Comparison of ENCODE assay signal across 9 cellular contexts in the genomic region with DNA sequence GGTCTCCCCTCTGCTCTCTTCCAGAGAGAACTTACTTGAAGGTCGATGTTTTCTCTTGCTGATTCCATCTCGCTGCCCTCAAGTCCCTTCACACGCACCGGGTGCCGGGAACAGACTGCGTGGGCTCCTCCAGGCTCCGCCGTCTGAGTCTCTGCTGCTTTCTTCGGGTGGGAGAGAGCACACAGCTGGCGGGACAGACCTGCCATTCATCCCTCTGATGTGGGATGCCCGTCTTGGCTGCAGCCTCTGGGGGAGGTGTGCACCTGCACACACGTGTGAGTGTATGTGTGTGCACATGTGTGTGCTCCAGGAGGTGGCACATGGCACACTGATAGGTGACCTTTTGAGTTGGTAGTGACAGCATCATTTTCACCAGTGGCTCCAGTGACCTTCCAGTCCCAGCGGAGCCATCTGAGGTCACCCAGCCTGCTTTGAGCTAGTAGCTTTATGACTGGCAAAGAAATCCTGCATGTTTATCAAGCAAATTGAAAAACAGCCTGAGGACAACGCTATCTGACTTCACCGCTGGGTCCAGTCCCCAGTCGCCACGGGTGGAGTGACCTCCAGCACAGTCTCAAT. TPM values are rescaled to one million over a fixed set of nuclear protein-coding genes. Genes with fewer than 3 reads are reported as not detected.
DNase-seq lines count a peak whose midpoint lies in the region; ATAC-seq and TF ChIP-seq lines count a peak whose summit lies in the region.
"Had no signal": no experiment of that assay in that cellular context is flagged by ENCODE, and none has a peak within 500 bp of the region (broad histone marks: within the 10 kb centered on the region; RNA-seq: fewer than 3 reads in every experiment).

A gene with protein sequence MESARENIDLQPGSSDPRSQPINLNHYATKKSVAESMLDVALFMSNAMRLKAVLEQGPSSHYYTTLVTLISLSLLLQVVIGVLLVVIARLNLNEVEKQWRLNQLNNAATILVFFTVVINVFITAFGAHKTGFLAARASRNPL (minus strand): TSS at position 153 of the 579 bp plus-strand sequence. CDS start 85 bp downstream, at position 68.

- H3K4me1 ChIP-seq in CD8-positive, alpha-beta memory T cell (ENCODE audit: insufficient read depth, low read length) = peaks cover 39% of the 10 kb centered on the region

- H3K9me3 Mint-ChIP-seq in CD8-positive, alpha-beta memory T cell = no peaks in the 10 kb centered on the region
- no peaks in the 10 kb centered on the region for H3K9me3 Mint-ChIP-seq in T-helper 1 cell treated with Interleukin-12 subunit alpha and Interleukin-12 subunit beta and Interleukin-4 antibody, amounts not matched to agents 30 μg/mL and 1 μg/mL, for 36 hours

- no peak for TF ChIP-seq CTCF in fibroblast of villous mesenchyme (IDR thresholded peaks at IDR 0.05; ENCODE audit: insufficient read depth, low read depth, low read length)

- peaks cover 41 to 64% (median 51%) of the 10 kb centered on the region in 3 donors for H3K4me1 Mint-ChIP-seq in CD8-positive, alpha-beta memory T cell
- H3K4me1 Mint-ChIP-seq in T-helper 1 cell treated with Interleukin-12 subunit alpha and Interleukin-12 subunit beta and Interleukin-4 antibody, amounts not matched to agents 30 μg/mL and 1 μg/mL, for 36 hours (ENCODE audit: low read depth) = peaks cover 55% of the 10 kb centered on the region

- peak within 1 kb of the TSS; percentile 29 to 93 (median 84) for H3K27ac Mint-ChIP-seq in CD8-positive, alpha-beta memory T cell
- peak within 1 kb of the TSS; percentile 75 for H3K27ac Mint-ChIP-seq in T-helper 1 cell treated with Interleukin-12 subunit alpha and Interleukin-12 subunit beta and Interleukin-4 antibody, amounts not matched to agents 30 μg/mL and 1 μg/mL, for 36 hours

- H3K27me3 Mint-ChIP-seq in CD8-positive, alpha-beta memory T cell = no peaks in the 10 kb centered on the region
- H3K27me3 Mint-ChIP-seq in T-helper 1 cell treated with Interleukin-12 subunit alpha and Interleukin-12 subunit beta and Interleukin-4 antibody, amounts not matched to agents 30 μg/mL and 1 μg/mL, for 36 hours (ENCODE audit: low read depth) = no peaks in the 10 kb centered on the region

- H3K27ac ChIP-seq in CD8-positive, alpha-beta memory T cell (ENCODE audit: low read depth, low read length) = no peak within 1 kb of the TSS

- POLR2A ChIA-PET in CD8-positive, alpha-beta memory T cell (lab: Charles Lee) = interaction anchor here (1.6 kb wide), 1 partner anchor 10 kb away, joined by 5 read pairs; no protein-coding TSS in a partner anchor

- peak within 1 kb of the TSS; percentile 19 for H3K4me3 ChIP-seq in CD8-positive, alpha-beta memory T cell (ENCODE audit: low read length)
- peak within 1 kb of the TSS; percentile 31 for H3K4me3 ChIP-seq in fibroblast of villous mesenchyme (ENCODE audit: low read depth, low read length)

- CTCF ChIA-PET in CD8-positive, alpha-beta memory T cell (lab: Charles Lee) = interaction anchor here (1.4 to 2.2 kb wide), 2 partner anchors 88 to 151 kb away, joined by 4 to 5 read pairs; no protein-coding TSS in a partner anchor

- H3K36me3 ChIP-seq in CD8-positive, alpha-beta memory T cell (ENCODE audit: insufficient read depth, low read length) = no peaks in the 10 kb centered on the region

- H3K36me3 Mint-ChIP-seq in CD8-positive, alpha-beta memory T cell = no peaks in the 10 kb centered on the region
- H3K36me3 Mint-ChIP-seq in T-helper 1 cell treated with Interleukin-12 subunit alpha and Interleukin-12 subunit beta and Interleukin-4 antibody, amounts not matched to agents 30 μg/mL and 1 μg/mL, for 36 hours (ENCODE audit: low read depth) = no peaks in the 10 kb centered on the region

- H3K27me3 ChIP-seq in CD8-positive, alpha-beta memory T cell (ENCODE audit: insufficient read depth, low read length, poor library complexity, severe bottlenecking) = no peaks in the 10 kb centered on the region

- H3K9me3 ChIP-seq in CD8-positive, alpha-beta memory T cell (ENCODE audit: low read length) = no peaks in the 10 kb centered on the region

- no peak for DNase-seq in CD8-positive, alpha-beta memory T cell
- peak; percentile 7 for DNase-seq in fibroblast of villous mesenchyme (ENCODE audit: low read depth)
- peak; percentile 70 for DNase-seq in pons (ENCODE audit: low spot score)
- no peak for DNase-seq in DMS53 treated with DMSO at 0.1 percent for 48 hours (lab: John Stamatoyannopoulos, UW; ENCODE audit: unreplicated experiment)
- DNase-seq in NCI-H1105 (lab: John Stamatoyannopoulos, UW) = no peak
- DNase-seq in NCI-H2029 (lab: John Stamatoyannopoulos, UW) = no peak
- DNase-seq: NCI-H510A had no signal

- ATAC-seq in GM21515 (IDR thresholded peaks at IDR 0.05; ENCODE audit: unreplicated experiment) = no peak

- peak within 1 kb of the TSS; percentile 0 to 89 (median 84) for H3K4me3 Mint-ChIP-seq in CD8-positive, alpha-beta memory T cell
- peak within 1 kb of the TSS; percentile 70 for H3K4me3 Mint-ChIP-seq in T-helper 1 cell treated with Interleukin-12 subunit alpha and Interleukin-12 subunit beta and Interleukin-4 antibody, amounts not matched to agents 30 μg/mL and 1 μg/mL, for 36 hours

RNA-seq across cellular contexts. Expression of the gene that starts here (rescaled TPM):
- total RNA-seq in CD8-positive, alpha-beta memory T cell = 1 to 10 TPM; 3.3 to 4.2 TPM
- polyA plus RNA-seq in CD8-positive, alpha-beta memory T cell = 47.1 TPM
- total RNA-seq in fibroblast of villous mesenchyme = 0.32 and 0.43 TPM in 2 replicates

Comparison
In these comparisons a context has a peak if more than half of its experiments do, and no peak if none do; other contexts are left out.
1. Peak in DNase-seq and H3K4me3 ChIP-seq in fibroblast of villous mesenchyme; RNA of the gene not detected or under 1 TPM.